24 cellular contexts compared by ENCODE assay signal in the genomic region with DNA sequence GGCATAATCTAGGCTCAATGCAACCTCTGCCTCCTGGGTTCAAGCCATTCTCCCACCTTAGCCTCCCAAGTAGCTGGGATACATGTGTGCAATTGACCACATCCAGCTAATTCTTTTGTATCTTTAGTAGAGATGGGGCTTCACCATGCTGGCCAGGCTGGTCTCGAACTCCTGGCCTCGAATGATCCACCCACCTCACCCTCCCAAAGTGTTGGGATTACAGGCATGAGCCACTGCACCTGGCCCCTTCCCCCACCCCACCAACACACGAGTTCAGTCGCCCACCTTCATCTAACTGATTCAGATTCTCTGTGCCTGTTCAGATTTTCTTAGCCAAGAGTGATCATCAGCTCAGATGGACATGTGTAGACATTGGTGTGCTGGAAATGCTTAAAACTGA. TPM values are rescaled to one million over a fixed set of nuclear protein-coding genes. Genes with fewer than 3 reads are reported as not detected.
DNase-seq lines count a peak whose midpoint lies in the region; ATAC-seq, FAIRE-seq and TF ChIP-seq lines count a peak whose summit lies in the region.
"Had no signal": no experiment of that assay in that cellular context is flagged by ENCODE, and none has a peak within 500 bp of the region (broad histone marks: within the 10 kb centered on the region; RNA-seq: fewer than 3 reads in every experiment).

No MANE protein-coding gene starts in this region.

- H3K36me3 Mint-ChIP-seq in CD14-positive monocyte (no peaks in the 10 kb centered on the region), chondrocyte (ENCODE audit: low read depth) (no peaks in the 10 kb centered on the region), T-cell (no peaks in the 10 kb centered on the region)

- H3K9ac ChIP-seq in neuronal stem cell (ENCODE audit: low read depth, low read length, poor library complexity), result peak overlapping the region; percentile 3
- H3K9ac ChIP-seq: BLaER1 had no signal

- H3K27ac Mint-ChIP-seq in CD14-positive monocyte, result no peak overlapping the region
- no peak overlapping the region for H3K27ac Mint-ChIP-seq in chondrocyte (ENCODE audit: unreplicated experiment)
- no peak overlapping the region for H3K27ac Mint-ChIP-seq in T-cell
- H3K27ac Mint-ChIP-seq: B cell; CD4-positive, alpha-beta T cell; CD8-positive, alpha-beta memory T cell; GM23338; H9; HFFc6 had no signal

- WGBS in neuronal stem cell (ENCODE audit: extremely low coverage in 2 of 2, insufficient read length in 2 of 2, insufficient replicate concordance in 1 of 2), 2 donors, result no CpG with 5 or more reads among the region's 4 CpGs

- H3K4me1 ChIP-seq in neuronal stem cell (ENCODE audit: control insufficient read depth in 2 of 2, insufficient read depth in 1 of 2, low read depth in 1 of 2, low read length in 2 of 2), result no peaks in the 10 kb centered on the region

- no peak overlapping the region for H2AFZ ChIP-seq in neuronal stem cell (ENCODE audit: low read length)
- H2AFZ ChIP-seq: GM23338 had no signal

- no peak overlapping the region for H2BK12ac ChIP-seq in neuronal stem cell (ENCODE audit: low read length)

- no peak overlapping the region for H3K27ac ChIP-seq in neuronal stem cell (replicated peaks; ENCODE audit: low read length)
- H3K27ac ChIP-seq: 22Rv1, BLaER1, C4-2B had no signal

- CTCF ChIA-PET in T-cell (lab: Charles Lee), result interaction anchor here (0.7 to 1.5 kb wide), 3 partner anchors 14 to 1578 kb away, joined by 3 to 6 read pairs (median 4); no protein-coding TSS in a partner anchor

- no peak overlapping the region for H2BK5ac ChIP-seq in neuronal stem cell (ENCODE audit: low read length)

- peaks cover 11 to 13% (median 12%) of the 10 kb centered on the region in 3 donors for H3K27me3 Mint-ChIP-seq in CD14-positive monocyte (ENCODE audit: low read depth in 3 of 3)
- H3K27me3 Mint-ChIP-seq in chondrocyte (ENCODE audit: low read depth), result peaks cover 24% of the 10 kb centered on the region
- peaks cover 0 to 6% of the 10 kb centered on the region in 2 donors for H3K27me3 Mint-ChIP-seq in T-cell
- H3K27me3 Mint-ChIP-seq: CD4-positive, alpha-beta T cell had no signal

- no peak overlapping the region for H2AK5ac ChIP-seq in neuronal stem cell (ENCODE audit: low read depth, low read length)

- POLR2A ChIA-PET in T-cell (lab: Charles Lee), result no interaction called here

- TF ChIP-seq CTCF in CD14-positive monocyte (IDR thresholded peaks at IDR 0.05) (no peak), chondrocyte (IDR thresholded peaks at IDR 0.05) (no peak), GM13976 (IDR thresholded peaks at IDR 0.05; ENCODE audit: borderline replicate concordance, control extremely low read depth, extremely low read depth, insufficient read depth, missing control alignments) (no peak), D721Med (IDR thresholded peaks at IDR 0.05; ENCODE audit: insufficient read depth, missing control alignments) (no peak)

- H3K4me2 ChIP-seq in neuronal stem cell (ENCODE audit: insufficient read depth, low read length, poor library complexity, severe bottlenecking), result no peak overlapping the region
- H3K4me2 ChIP-seq: BLaER1, GM23338 had no signal

- H3K9me3 ChIP-seq in neuronal stem cell (replicated peaks in 1 of 2; ENCODE audit: control insufficient read depth in 2 of 2, insufficient read depth in 1 of 2, low read depth in 1 of 2, low read length in 2 of 2), result no peaks in the 10 kb centered on the region
- H3K9me3 ChIP-seq: BLaER1 had no signal

- H3K4me3 Mint-ChIP-seq in CD14-positive monocyte (no peak overlapping the region), chondrocyte (ENCODE audit: unreplicated experiment) (no peak overlapping the region), T-cell (no peak overlapping the region)
- H3K4me3 Mint-ChIP-seq: B cell; CD4-positive, alpha-beta T cell; CD8-positive, alpha-beta memory T cell; GM23338; H9; HFFc6 had no signal

- H3K9me3 Mint-ChIP-seq in CD14-positive monocyte (peaks cover 0 to 1% (median 0%) of the 10 kb centered on the region in 7 donors), chondrocyte (ENCODE audit: low read depth) (no peaks in the 10 kb centered on the region), T-cell (no peaks in the 10 kb centered on the region)
- H3K9me3 Mint-ChIP-seq: CD4-positive, alpha-beta T cell; CD8-positive, alpha-beta memory T cell; GM23338; HFFc6 had no signal

- H2BK120ac ChIP-seq in neuronal stem cell (ENCODE audit: low read depth, low read length), result no peak overlapping the region

- no peak overlapping the region for H3K4ac ChIP-seq in neuronal stem cell (ENCODE audit: low read length)

- H3K18ac ChIP-seq in neuronal stem cell (ENCODE audit: low read length), result no peak overlapping the region

- no peaks in the 10 kb centered on the region for H3K4me1 Mint-ChIP-seq in CD14-positive monocyte
- peaks cover 2% of the 10 kb centered on the region for H3K4me1 Mint-ChIP-seq in chondrocyte (ENCODE audit: low read depth)
- H3K4me1 Mint-ChIP-seq in T-cell, result no peaks in the 10 kb centered on the region
- H3K4me1 Mint-ChIP-seq: B cell; CD8-positive, alpha-beta memory T cell; GM23338; H9 had no signal

- peak; percentile 23 for DNase-seq in activated CD8-positive, alpha-beta memory T cell treated with anti-CD3 and anti-CD28 coated beads, Interleukin-2, amount 50 U/mL, for 48 hours
- no peak for DNase-seq in activated CD8-positive, alpha-beta memory T cell treated with anti-CD3 and anti-CD28 coated beads for 24 hours
- DNase-seq in CD14-positive monocyte (ENCODE audit: low spot score) (peak; percentile 10), chondrocyte (ENCODE audit: low spot score) (peak; percentile 63), neuronal stem cell (ENCODE audit: low spot score) (no peak), T-cell (no peak), GM13976 (ENCODE audit: low spot score) (no peak), D721Med (ENCODE audit: insufficient read length, low spot score) (no peak)
- DNase-seq: CD4-positive, alpha-beta T cell; CD8-positive, alpha-beta memory T cell; DMS53; DMS79 treated with DMSO at 0.1 percent for 48 hours; GF-D8; H9; HFFc6 had no signal

- H4K8ac ChIP-seq in neuronal stem cell (ENCODE audit: low read depth, low read length), result no peak overlapping the region

- no peaks in the 10 kb centered on the region for H3K79me1 ChIP-seq in neuronal stem cell (ENCODE audit: low read depth, low read length)

- H3K23ac ChIP-seq in neuronal stem cell (ENCODE audit: low read depth, low read length, poor library complexity), result no peak overlapping the region

- no peaks in the 10 kb centered on the region for H3K36me3 ChIP-seq in neuronal stem cell (replicated peaks in 1 of 2; ENCODE audit: control insufficient read depth in 2 of 2, insufficient read depth in 2 of 2, low read length in 2 of 2)
- H3K36me3 ChIP-seq: BLaER1 had no signal

- ATAC-seq in T-cell (replicated peaks in 1 of 4), result no peak
- ATAC-seq: GM23338, HCT116 had no signal

- H3K27me3 ChIP-seq in neuronal stem cell (ENCODE audit: control insufficient read depth in 3 of 3, insufficient read depth in 3 of 3, low read depth in 1 of 3, low read length in 3 of 3), result peaks cover 0 to 10% (median 2%) of the 10 kb centered on the region in 3 experiments
- H3K27me3 ChIP-seq: BLaER1 had no signal

- H4K91ac ChIP-seq in neuronal stem cell (ENCODE audit: low read depth, low read length, poor library complexity), result no peak overlapping the region

- in situ Hi-C loops in GM13976 (cut with MboI; ENCODE audit: low sequenced_read_pairs, unreplicated experiment), result no loop called here

- H3K4me3 ChIP-seq in neuronal stem cell (ENCODE audit: low read length in 2 of 2), result no peak overlapping the region
- H3K4me3 ChIP-seq: BLaER1, GM23338 had no signal

- intact Hi-C loops in CD14-positive monocyte (cut with micrococcal nuclease), result loop anchor here in 1 of 2 donors (10.0 kb wide), 1 partner anchor 380 kb away; no protein-coding TSS in a partner anchor

- H2BK15ac ChIP-seq in neuronal stem cell (ENCODE audit: low read length), result no peak overlapping the region

- H3K14ac ChIP-seq in neuronal stem cell (ENCODE audit: low read length), result no peak overlapping the region

- FAIRE-seq in D721Med (lab: Jason Lieb, UNC), result no peak
- FAIRE-seq: A204.1, GM12891, GM19239 had no signal

RNA-seq across cellular contexts. Expression of gene METTL9, which starts 25.0 kb away (rescaled TPM):
- polyA plus RNA-seq in CD14-positive monocyte, result 100 to 1,000 TPM; 373 to 400 TPM
- total RNA-seq in chondrocyte (77.1 to 88.6 TPM (median 82.8 TPM) in 3 replicates), T-cell (10 to 100 TPM; 69.3 to 93.3 (median 75.5) TPM)
- 168 TPM for polyA plus RNA-seq in neuronal stem cell (2013, experiment 1 of 2)
- 167 TPM for polyA plus RNA-seq in neuronal stem cell (2013, experiment 2 of 2)

Comparison
In these comparisons a context has a peak if more than half of its experiments do, and no peak if none do; other contexts are left out.
1. DNase-seq: peak in activated CD8-positive, alpha-beta memory T cell treated with anti-CD3 and anti-CD28 coated beads, Interleukin-2, amount 50 U/mL, for 48 hours (single experiment), CD14-positive monocyte (single experiment) and chondrocyte (single experiment); none in activated CD8-positive, alpha-beta memory T cell treated with anti-CD3 and anti-CD28 coated beads for 24 hours (single experiment), neuronal stem cell (single experiment), T-cell (0 of 34), GM13976 (single experiment) and D721Med (single experiment).